16 cellular contexts compared by ENCODE assay signal in genomic region chr16:19589771-19590302, GRCh38. TPM values are rescaled to one million over a fixed set of nuclear protein-coding genes. Genes with fewer than 3 reads are reported as not detected.
DNase-seq lines count a peak whose midpoint lies in the region; ATAC-seq, FAIRE-seq and TF ChIP-seq lines count a peak whose summit lies in the region.
"Had no signal": no experiment of that assay in that cellular context is flagged by ENCODE, and none has a peak within 500 bp of the region (broad histone marks: within the 10 kb centered on the region; RNA-seq: fewer than 3 reads in every experiment).

No MANE protein-coding gene starts in this region.

- H4K20me1 ChIP-seq in HepG2 (ENCODE audit: insufficient read depth, low read length): no peaks in the 10 kb centered on the region

- H3K4me1 ChIP-seq in HepG2 (ENCODE audit: insufficient read depth, low read length) (no peaks in the 10 kb centered on the region), right lobe of liver (no peaks in the 10 kb centered on the region), mucosa of descending colon (ENCODE audit: low read depth) (no peaks in the 10 kb centered on the region)
- no peaks in the 10 kb centered on the region for H3K4me1 ChIP-seq in effector memory CD4-positive, alpha-beta T cell (ENCODE audit: control insufficient read depth, insufficient read depth, low read length, poor library complexity, severe bottlenecking)
- H3K4me1 ChIP-seq: SJCRH30, tibial artery had no signal

- H3K36me3 ChIP-seq in HepG2 (replicated peaks in 1 of 2; ENCODE audit: control insufficient read depth in 1 of 2, insufficient read depth in 2 of 2, low read length in 2 of 2) (no peaks in the 10 kb centered on the region), right lobe of liver (peaks cover 0 to 21% (median 8%) of the 10 kb centered on the region in 4 donors), mucosa of descending colon (ENCODE audit: low read depth) (no peaks in the 10 kb centered on the region)
- peaks cover 11% of the 10 kb centered on the region for H3K36me3 ChIP-seq in effector memory CD4-positive, alpha-beta T cell (ENCODE audit: control insufficient read depth, insufficient read depth, low read length)

- in situ Hi-C loops in HepG2 (cut with HindIII; ENCODE audit: extremely low pct_ligation_motif_present, low pct_unique_long_range_greater_than_20kb): loop anchor here (25.0 kb wide), 2 partner anchors 722 to 797 kb away; no protein-coding TSS in a partner anchor

- TF ChIP-seq RAD21 in HepG2 (CRISPR knock-in tag; IDR thresholded peaks at IDR 0.05): no peak

- DNase-seq in HepG2 (ENCODE audit: low spot score) (peak; percentile 21), right lobe of liver (no peak), dorsolateral prefrontal cortex (no peak), mucosa of descending colon (no peak), HPDE6-E6E7 (ENCODE audit: extremely low spot score) (no peak), AML-193 (lab: John Stamatoyannopoulos, UW) (no peak)
- DNase-seq in effector memory CD4-positive, alpha-beta T cell: no peak
- DNase-seq: C1 segment of cervical spinal cord, caudate nucleus, head of caudate nucleus, NCI-H1436, NCI-H82, SJCRH30, tibial artery had no signal

- no peak overlapping the region for H2AFZ ChIP-seq in HepG2 (ENCODE audit: low read length)

- no TSS peak for BruUV-seq in HepG2 (replicated peaks; lab: Mats Ljungman, UMichigan)

- TF ChIP-seq EP300 in HepG2 (IDR thresholded peaks at IDR 0.05; ENCODE audit: low read depth in 2 of 2, low read length in 2 of 2) (no peak), HepG2 (CRISPR knock-in tag; IDR thresholded peaks at IDR 0.05; ENCODE audit: borderline replicate concordance) (no peak)

- intact Hi-C loops in HepG2 (cut with micrococcal nuclease; ENCODE audit: unreplicated experiment): no loop called here
- intact Hi-C loops in right lobe of liver (cut with DNase I): no loop called here
- intact Hi-C loops in dorsolateral prefrontal cortex (cut with DNase I): loop anchor here in 1 of 2 donors (10.0 kb wide), 1 partner anchor 165 kb away; no protein-coding TSS in a partner anchor
- intact Hi-C loops in mucosa of descending colon (cut with DNase I, micrococcal nuclease): loop anchor here in 1 of 2 donors (10.0 kb wide), 1 partner anchor 295 kb away; the partner anchor contains the start of gene GPRC5B

- no peaks in the 10 kb centered on the region for H3K9me3 ChIP-seq in HepG2 (ENCODE audit: low read length)
- no peaks in the 10 kb centered on the region for H3K9me3 ChIP-seq in right lobe of liver
- no peaks in the 10 kb centered on the region for H3K9me3 ChIP-seq in mucosa of descending colon
- H3K9me3 ChIP-seq in effector memory CD4-positive, alpha-beta T cell (ENCODE audit: control insufficient read depth, low read length): no peaks in the 10 kb centered on the region
- H3K9me3 ChIP-seq: SJCRH30, tibial artery had no signal

- WGBS in HepG2 (ENCODE audit: low lambda C conversion rate): 0% methylated on average over 6 of the region's 8 CpGs
- WGBS in right lobe of liver (ENCODE audit: insufficient coverage, low coverage, low lambda C conversion rate, missing lambda C conversion rate): 64% methylated on average over 6 of the region's 8 CpGs

- H3K27ac ChIP-seq in HepG2 (ENCODE audit: extremely low read length, insufficient read depth, low read length): no peak overlapping the region
- no peak overlapping the region for H3K27ac ChIP-seq in right lobe of liver
- H3K27ac ChIP-seq in dorsolateral prefrontal cortex: peak overlapping the region in 54 of 59 donors; percentile 6 to 88 (median 67)
- no peak overlapping the region for H3K27ac ChIP-seq in effector memory CD4-positive, alpha-beta T cell (ENCODE audit: insufficient read depth, low read length, poor library complexity, severe bottlenecking)
- H3K27ac ChIP-seq: SJCRH30, tibial artery had no signal

- no peaks in the 10 kb centered on the region for H3K79me2 ChIP-seq in HepG2 (ENCODE audit: insufficient read depth, low read length)

- FAIRE-seq in HepG2 (lab: Jason Lieb, UNC): no peak
- FAIRE-seq: HTR-8/SVneo had no signal

- POLR2A ChIA-PET in HepG2 (lab: Yijun Ruan, JAX): interaction anchor here (2.1 kb wide), 1 partner anchor 34 kb away, joined by 4 read pairs; the partner anchor contains the start of gene VPS35L

- H3K4me3 ChIP-seq in HepG2 (replicated peaks in 1 of 3; ENCODE audit: insufficient read depth in 1 of 3, low read depth in 2 of 3, low read length in 3 of 3) (no peak overlapping the region), right lobe of liver (no peak overlapping the region), dorsolateral prefrontal cortex (no peak overlapping the region), mucosa of descending colon (no peak overlapping the region)
- H3K4me3 ChIP-seq in effector memory CD4-positive, alpha-beta T cell (ENCODE audit: insufficient read depth, low read depth, low read length, poor library complexity, severe bottlenecking): no peak overlapping the region
- H3K4me3 ChIP-seq: SJCRH30, tibial artery had no signal

- CTCF ChIA-PET in HepG2 (lab: Yijun Ruan, JAX; ENCODE audit: low intra/inter-chr PET ratio, low total read pairs): no interaction called here

- no peak for TF ChIP-seq CTCF in HepG2 (CRISPR knock-in tag; IDR thresholded peaks at IDR 0.05)
- TF ChIP-seq CTCF in right lobe of liver (IDR thresholded peaks at IDR 0.05): no peak
- TF ChIP-seq CTCF in dorsolateral prefrontal cortex (IDR thresholded peaks at IDR 0.05 in 54 of 56, conservative IDR thresholded peaks at IDR 0.05 in 2 of 56; ENCODE audit: low read depth in 1 of 56, partially characterized antibody in 56 of 56): no peak
- TF ChIP-seq CTCF in mucosa of descending colon (IDR thresholded peaks at IDR 0.05): no peak

- H3K9ac ChIP-seq in HepG2 (ENCODE audit: insufficient read depth, low read depth, low read length): no peak overlapping the region

- ATAC-seq in HepG2 (peak; percentile 58), right lobe of liver (no peak), mucosa of descending colon (peak; percentile 51), GM18511 (IDR thresholded peaks at IDR 0.05; ENCODE audit: unreplicated experiment) (no peak)

- no peak for TF ChIP-seq POLR2A in HepG2 (IDR thresholded peaks at IDR 0.05; ENCODE audit: insufficient read depth in 1 of 2, low read depth in 2 of 2, low read length in 2 of 2)
- TF ChIP-seq POLR2A in right lobe of liver (IDR thresholded peaks at IDR 0.05): no peak

- H3K27me3 ChIP-seq in HepG2 (ENCODE audit: control insufficient read depth in 1 of 2, insufficient read depth in 2 of 2, low read length in 2 of 2) (no peaks in the 10 kb centered on the region), right lobe of liver (no peaks in the 10 kb centered on the region), dorsolateral prefrontal cortex (no peaks in the 10 kb centered on the region)
- H3K27me3 ChIP-seq in effector memory CD4-positive, alpha-beta T cell (replicated peaks; ENCODE audit: control insufficient read depth, insufficient read depth, low read length, poor library complexity, severe bottlenecking): no peaks in the 10 kb centered on the region
- H3K27me3 ChIP-seq: SJCRH30, tibial artery had no signal

- H3K4me2 ChIP-seq in HepG2 (ENCODE audit: low read depth, low read length): no peak overlapping the region

TF ChIP-seq in HepG2, 621 proteins besides CTCF, POLR2A, EP300 and RAD21 (continues in another document):
- TF ChIP-seq ARNTL (CRISPR knock-in tag; IDR thresholded peaks at IDR 0.05) (no peak), NFE2L2 (IDR thresholded peaks at IDR 0.05; ENCODE audit: low read length) (no peak), HNF1B (CRISPR knock-in tag; IDR thresholded peaks at IDR 0.05) (no peak), ZNF878 (CRISPR knock-in tag; IDR thresholded peaks at IDR 0.05) (no peak)

RNA-seq across cellular contexts. Expression of gene VPS35L, which starts 34.3 kb away (rescaled TPM):
- total RNA-seq in HepG2 (2016; rRNA removed; fragmentation: Illumina TruSeq; extraction: Trizol) (0.97 and 1.4 TPM in 2 replicates), right lobe of liver (10 to 100 TPM; 19.3 to 24.3 (median 20.4) TPM), dorsolateral prefrontal cortex (100 to 1,000 TPM in 51 of 120 experiments, 10 to 100 TPM in 69; 61.8 to 152 (median 97.7) TPM), mucosa of descending colon (10 to 100 TPM; 47.2 to 61.7 (median 61.4) TPM)
- total RNA-seq in HepG2 (2016; cell fraction: cytosol; rRNA removed; fragmentation: Illumina TruSeq; extraction: Trizol; ENCODE audit: low read depth): 1.1 and 1.5 TPM in 2 replicates
- 0.76 and 1.1 TPM in 2 replicates for total RNA-seq in HepG2 (2016; cell fraction: insoluble cytoplasmic fraction; rRNA removed; fragmentation: Illumina TruSeq; extraction: Trizol)
- 1.9 and 2.0 TPM in 2 replicates for total RNA-seq in HepG2 (2016; cell fraction: membrane; rRNA removed; fragmentation: Illumina TruSeq; extraction: Trizol)
- 1.5 and 1.6 TPM in 2 replicates for total RNA-seq in HepG2 (2016; cell fraction: nucleus; rRNA removed; fragmentation: Illumina TruSeq; extraction: Trizol)
- 1.6 and 1.9 TPM in 2 replicates for polyA plus RNA-seq in HepG2 (2011; rRNA removed)
- 1.5 and 1.8 TPM in 2 replicates for polyA plus RNA-seq in HepG2 (2011; cell fraction: cytosol; rRNA removed)
- polyA plus RNA-seq in HepG2 (2011; cell fraction: nucleus; rRNA removed): 2.1 and 2.7 TPM in 2 replicates
- polyA plus RNA-seq in HepG2 (2012): 2.7 and 3.0 TPM in 2 replicates
- 0.57 and 0.96 TPM in 2 replicates for polyA plus RNA-seq in HepG2 (2016; cell fraction: cytosol; fragmentation: Illumina TruSeq; extraction: Trizol; ENCODE audit: low read depth)
- 1.3 and 1.4 TPM in 2 replicates for polyA plus RNA-seq in HepG2 (2016; cell fraction: insoluble cytoplasmic fraction; fragmentation: Illumina TruSeq; extraction: Trizol; ENCODE audit: low read depth)
- polyA plus RNA-seq in HepG2 (2016; cell fraction: membrane; fragmentation: Illumina TruSeq; extraction: Trizol; ENCODE audit: low read depth): 1.2 and 1.5 TPM in 2 replicates
- polyA plus RNA-seq in HepG2 (2016; cell fraction: nucleus; fragmentation: Illumina TruSeq; extraction: Trizol; ENCODE audit: insufficient read depth, low read depth): 1.2 and 1.7 TPM in 2 replicates
- 4.2 and 19.9 TPM in 2 replicates for polyA minus RNA-seq in HepG2 (2011; rRNA and poly(A)+ RNA removed; ENCODE audit: low replicate concordance)
- 1.2 and 3.5 TPM in 2 replicates for polyA minus RNA-seq in HepG2 (2011; cell fraction: cytosol; rRNA and poly(A)+ RNA removed)
- 5.8 and 9.1 TPM in 2 replicates for polyA minus RNA-seq in HepG2 (2011; cell fraction: nucleus; rRNA and poly(A)+ RNA removed)

Comparison
In these comparisons a context has a peak if more than half of its experiments do, and no peak if none do; other contexts are left out.
1. ATAC-seq: peak in HepG2 (single experiment) and mucosa of descending colon (single experiment); none in right lobe of liver (0 of 4) and GM18511 (single experiment).
2. H3K27ac ChIP-seq: peak in dorsolateral prefrontal cortex (54 of 59); none in HepG2 (single experiment), right lobe of liver (0 of 3) and effector memory CD4-positive, alpha-beta T cell (single experiment).